8 cellular contexts compared by ENCODE assay signal in the genomic region with DNA sequence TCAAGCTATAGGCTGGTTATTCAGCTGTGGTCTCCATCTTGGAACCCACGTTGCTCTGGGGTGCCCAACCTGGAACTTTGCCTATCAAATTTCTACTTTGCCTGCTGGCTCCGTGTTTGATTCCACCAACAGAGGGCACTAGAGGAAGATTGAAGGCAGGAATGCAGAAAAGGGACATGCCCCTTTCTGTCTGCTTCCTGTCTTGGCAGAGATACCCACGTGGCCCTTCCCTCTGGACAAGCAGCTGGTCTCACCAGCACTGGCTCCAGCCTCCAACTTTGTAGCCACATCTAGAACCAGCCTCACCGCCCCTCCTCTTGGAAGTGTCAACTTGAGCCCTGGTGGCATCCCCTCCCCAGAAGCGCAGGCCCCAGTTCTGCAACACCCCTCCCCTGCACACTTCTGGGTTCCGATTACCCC. TPM values are rescaled to one million over a fixed set of nuclear protein-coding genes. Genes with fewer than 3 reads are reported as not detected.
DNase-seq lines count a peak whose midpoint lies in the region; ATAC-seq lines count a peak whose summit lies in the region.

No MANE protein-coding gene starts in this region.

- POLR2A ChIA-PET in T-cell (lab: Charles Lee) = interaction anchor here in 1 of 2 donors (0.7 kb wide), 1 partner anchor 478 kb away, joined by 7 read pairs; no protein-coding TSS in a partner anchor

- H3K36me3 ChIP-seq in MG63 (no peaks in the 10 kb centered on the region), adipocyte (ENCODE audit: control insufficient read depth, insufficient read depth, low read length, severe bottlenecking) (no peaks in the 10 kb centered on the region)

- CTCF ChIA-PET in T-cell (lab: Charles Lee) = interaction anchor here (0.6 to 1.9 kb wide), 10 partner anchors 9 to 725 kb away, joined by 3 to 10 read pairs (median 3); a partner anchor contains a TSS

- ATAC-seq in T-cell (replicated peaks in 1 of 4) (peak in 3 of 4 experiments; percentile 50 to 70 (median 69)), HG02870 (IDR thresholded peaks at IDR 0.05; ENCODE audit: unreplicated experiment) (no peak)

- no peaks in the 10 kb centered on the region for H3K4me1 ChIP-seq in adipocyte (ENCODE audit: control insufficient read depth, insufficient read depth, low read length)

- H3K4me3 Mint-ChIP-seq in T-cell = no peak overlapping the region

- H3K4me3 ChIP-seq in MG63 (no peak overlapping the region), adipocyte (ENCODE audit: low read length) (no peak overlapping the region)

- no peaks in the 10 kb centered on the region for H3K9me3 Mint-ChIP-seq in T-cell

- H3K9me3 ChIP-seq in MG63 (no peaks in the 10 kb centered on the region), adipocyte (ENCODE audit: control insufficient read depth, low read length) (no peaks in the 10 kb centered on the region)

- no peak overlapping the region for H3K27ac Mint-ChIP-seq in T-cell

- DNase-seq in EL (peak; percentile 76), MG63 (peak; percentile 57), T-cell (peak in 33 of 34 experiments; percentile 5 to 59 (median 32)), adipocyte (ENCODE audit: low read depth) (peak; percentile 39), inferior parietal cortex (ENCODE audit: extremely low spot score) (peak; percentile 18), cerebellum (ENCODE audit: low spot score) (no peak)
- peak; percentile 58 to 59 (median 58) for DNase-seq in stimulated activated CD4-positive, alpha-beta T cell treated with anti-CD3 and anti-CD28 coated beads, TNF-alpha, amount 100 ng/mL, for 24 hours (ENCODE audit: low read depth in 3 of 3)

- no peak overlapping the region for H3K9ac ChIP-seq in adipocyte (ENCODE audit: low read length)

- no peaks in the 10 kb centered on the region for H3K36me3 Mint-ChIP-seq in T-cell

- H3K27me3 Mint-ChIP-seq in T-cell = no peaks in the 10 kb centered on the region

- no peaks in the 10 kb centered on the region for H3K27me3 ChIP-seq in MG63
- H3K27me3 ChIP-seq in adipocyte (replicated peaks; ENCODE audit: control insufficient read depth, insufficient read depth, low read length) = no peaks in the 10 kb centered on the region

- H3K4me1 Mint-ChIP-seq in T-cell = peaks cover 0 to 5% (median 0%) of the 10 kb centered on the region in 3 donors

RNA-seq across cellular contexts. Expression of a gene that starts 52.1 kb away (rescaled TPM):
- 0.30 and 3.7 TPM in 2 replicates for total RNA-seq in MG63 (2014; rRNA removed; shearing (Covaris generic); ENCODE audit: low replicate concordance)
- 1 to 10 TPM; 2.7 to 3.6 (median 3.4) TPM for total RNA-seq in T-cell
- 3.8 TPM for total RNA-seq in cerebellum
